Comparison of ENCODE assay signal across 8 cellular contexts in genomic region chr21:42234464-42235241, GRCh38. TPM values are rescaled to one million over a fixed set of nuclear protein-coding genes. Genes with fewer than 3 reads are reported as not detected.
A peak's percentile ranks its signal among the peaks of the same experiment; 100 is the strongest.
DNase-seq lines count a peak whose midpoint lies in the region; ATAC-seq and TF ChIP-seq lines count a peak whose summit lies in the region.

No MANE protein-coding gene starts in this region.

- no peak for TF ChIP-seq CTCF in HEK293 (tag by site-specific recombination; IDR thresholded peaks at IDR 0.05)
- TF ChIP-seq CTCF in dorsolateral prefrontal cortex (IDR thresholded peaks at IDR 0.05 in 54 of 56, conservative IDR thresholded peaks at IDR 0.05 in 2 of 56; ENCODE audit: low read depth in 1 of 56, partially characterized antibody in 56 of 56): peak in 5 of 56 donors; percentile 11 to 42 (median 20)

- intact Hi-C loops in dorsolateral prefrontal cortex (cut with DNase I): loop anchor here (2.0 to 5.0 kb wide), 2 partner anchors 14 to 87 kb away; no protein-coding TSS in a partner anchor

- H3K36me3 Mint-ChIP-seq in activated CD4-positive, alpha-beta memory T cell treated with anti-CD3 and anti-CD28 coated beads, Interleukin-2, amount 10 ng/mL, durations not matched to agents 7 days and 5 days (ENCODE audit: low read depth): peaks cover 10% of the 10 kb centered on the region

- H3K27ac Mint-ChIP-seq in activated CD4-positive, alpha-beta memory T cell treated with anti-CD3 and anti-CD28 coated beads, Interleukin-2, amount 10 ng/mL, durations not matched to agents 7 days and 5 days: peak overlapping the region; percentile 94

- H3K4me1 ChIP-seq in HEK293 (ENCODE audit: control insufficient read depth, insufficient read depth, low read length): peaks cover 22% of the 10 kb centered on the region

- POLR2A ChIA-PET in HEK293 (lab: Yijun Ruan, JAX): interaction anchor here (1.0 to 2.3 kb wide), 3 partner anchors 11 to 15 kb away, joined by 3 to 8 read pairs (median 3); partner anchors contain the start of gene ABCG1
- POLR2A ChIA-PET in activated CD4-positive, alpha-beta memory T cell treated with anti-CD3 and anti-CD28 coated beads, Interleukin-2, amount 10 ng/mL, durations not matched to agents 7 days and 5 days (lab: Charles Lee): interaction anchor here (0.9 to 8.9 kb wide), 21 partner anchors 8 to 872 kb away, joined by 3 to 246 read pairs (median 5); partner anchors contain the start of genes ABCG1 and UBASH3A

- no peak for ATAC-seq in HG03378 (IDR thresholded peaks at IDR 0.05; ENCODE audit: unreplicated experiment)

- no peaks in the 10 kb centered on the region for H3K36me3 ChIP-seq in HEK293 (ENCODE audit: control insufficient read depth in 2 of 2, insufficient read depth in 1 of 2, low read length in 2 of 2)

- H3K27me3 Mint-ChIP-seq in activated CD4-positive, alpha-beta memory T cell treated with anti-CD3 and anti-CD28 coated beads, Interleukin-2, amount 10 ng/mL, durations not matched to agents 7 days and 5 days: no peaks in the 10 kb centered on the region

- no peaks in the 10 kb centered on the region for H3K27me3 ChIP-seq in dorsolateral prefrontal cortex

- CTCF ChIA-PET in HEK293 (lab: Yijun Ruan, JAX): interaction anchor here (0.7 to 2.6 kb wide), 5 partner anchors 10 to 391 kb away, joined by 3 to 15 read pairs (median 3); no protein-coding TSS in a partner anchor
- CTCF ChIA-PET in activated CD4-positive, alpha-beta memory T cell treated with anti-CD3 and anti-CD28 coated beads, Interleukin-2, amount 10 ng/mL, durations not matched to agents 7 days and 5 days (lab: Charles Lee): interaction anchor here (0.7 to 3.6 kb wide), 8 partner anchors 10 to 89 kb away, joined by 3 to 44 read pairs (median 4); partner anchors contain the start of gene ABCG1

- peak overlapping the region; percentile 69 for H3K27ac ChIP-seq in HEK293 (ENCODE audit: extremely low read depth, low read depth, low read length)
- peak overlapping the region; percentile 48 to 92 (median 87) for H3K27ac ChIP-seq in dorsolateral prefrontal cortex

- H3K4me1 Mint-ChIP-seq in activated CD4-positive, alpha-beta memory T cell treated with anti-CD3 and anti-CD28 coated beads, Interleukin-2, amount 10 ng/mL, durations not matched to agents 7 days and 5 days: peaks cover 95% of the 10 kb centered on the region

- DNase-seq in D341Med (ENCODE audit: low spot score) (peak; percentile 88), NCI-H226 (peak; percentile 77), dorsolateral prefrontal cortex (peak; percentile 51 to 85 (median 70)), lung microvascular endothelial cell (ENCODE audit: low read depth in 2 of 2) (peak; percentile 50 to 79)
- peak; percentile 86 for DNase-seq in activated CD4-positive, alpha-beta memory T cell treated with anti-CD3 and anti-CD28 coated beads, Interleukin-2, amount 10 ng/mL, durations not matched to agents 7 days and 5 days
- DNase-seq in stimulated activated CD4-positive, alpha-beta T cell treated with anti-CD3 and anti-CD28 coated beads, TNF-alpha, amount 100 ng/mL, for 24 hours (ENCODE audit: low read depth in 3 of 3): peak in 2 of 3 experiments; percentile 56 to 78

- no peaks in the 10 kb centered on the region for H3K9me3 Mint-ChIP-seq in activated CD4-positive, alpha-beta memory T cell treated with anti-CD3 and anti-CD28 coated beads, Interleukin-2, amount 10 ng/mL, durations not matched to agents 7 days and 5 days

- peak overlapping the region; percentile 63 for H3K4me3 Mint-ChIP-seq in activated CD4-positive, alpha-beta memory T cell treated with anti-CD3 and anti-CD28 coated beads, Interleukin-2, amount 10 ng/mL, durations not matched to agents 7 days and 5 days

- peak overlapping the region; percentile 33 for H3K4me3 ChIP-seq in HEK293 (ENCODE audit: low read depth, low read length)
- peak overlapping the region; percentile 42 to 95 (median 65) for H3K4me3 ChIP-seq in dorsolateral prefrontal cortex

- H3K9me3 ChIP-seq in HEK293 (ENCODE audit: control insufficient read depth, insufficient read depth, low read depth, low read length): no peaks in the 10 kb centered on the region

TF ChIP-seq in HEK293, 187 proteins besides CTCF, POLR2A, EP300 and RAD21 (continues in another document):
- TF ChIP-seq ZNF362 (tag by site-specific recombination; IDR thresholded peaks at IDR 0.05) (no peak), ZNF140 (tag by site-specific recombination; IDR thresholded peaks at IDR 0.05) (no peak), ZNF843 (tag by site-specific recombination; IDR thresholded peaks at IDR 0.05) (no peak), KLF1 (tag by site-specific recombination; IDR thresholded peaks at IDR 0.05) (peak; percentile 46), ZNF544 (tag by site-specific recombination; IDR thresholded peaks at IDR 0.05) (no peak), ZNF518A (tag by site-specific recombination; conservative IDR thresholded peaks at IDR 0.05; ENCODE audit: low read depth) (no peak), ZNF10 (tag by site-specific recombination; IDR thresholded peaks at IDR 0.05) (no peak), ZNF585B (tag by site-specific recombination; IDR thresholded peaks at IDR 0.05) (0 out of 2 replicates have a peak, but pooled peaks have one; percentile 2), ZBTB26 (tag by site-specific recombination; optimal IDR thresholded peaks at IDR 0.05) (peak; percentile 62), ZNF501 (tag by site-specific recombination; IDR thresholded peaks at IDR 0.05) (no peak), ZNF510 (tag by site-specific recombination; IDR thresholded peaks at IDR 0.05; ENCODE audit: insufficient replicate concordance) (no peak), FEZF1 (tag by site-specific recombination; IDR thresholded peaks at IDR 0.05) (no peak), KLF7 (tag by site-specific recombination; IDR thresholded peaks at IDR 0.05; ENCODE audit: borderline replicate concordance) (peak; percentile 25; the same call in 1 of the 2 replicates)

RNA-seq across cellular contexts. Expression of gene ABCG1, which starts 15.7 kb away (rescaled TPM):
- 10 to 100 TPM; 23.7 to 25.3 TPM for total RNA-seq in activated CD4-positive, alpha-beta memory T cell treated with anti-CD3 and anti-CD28 coated beads, Interleukin-2, amount 10 ng/mL, durations not matched to agents 7 days and 5 days
- total RNA-seq in dorsolateral prefrontal cortex (10 to 100 TPM; 23.5 to 64.8 (median 43.0) TPM), lung microvascular endothelial cell (76.9 and 156 TPM in 2 replicates)
